Comparison of ENCODE assay signal across 10 cellular contexts in the genomic region with DNA sequence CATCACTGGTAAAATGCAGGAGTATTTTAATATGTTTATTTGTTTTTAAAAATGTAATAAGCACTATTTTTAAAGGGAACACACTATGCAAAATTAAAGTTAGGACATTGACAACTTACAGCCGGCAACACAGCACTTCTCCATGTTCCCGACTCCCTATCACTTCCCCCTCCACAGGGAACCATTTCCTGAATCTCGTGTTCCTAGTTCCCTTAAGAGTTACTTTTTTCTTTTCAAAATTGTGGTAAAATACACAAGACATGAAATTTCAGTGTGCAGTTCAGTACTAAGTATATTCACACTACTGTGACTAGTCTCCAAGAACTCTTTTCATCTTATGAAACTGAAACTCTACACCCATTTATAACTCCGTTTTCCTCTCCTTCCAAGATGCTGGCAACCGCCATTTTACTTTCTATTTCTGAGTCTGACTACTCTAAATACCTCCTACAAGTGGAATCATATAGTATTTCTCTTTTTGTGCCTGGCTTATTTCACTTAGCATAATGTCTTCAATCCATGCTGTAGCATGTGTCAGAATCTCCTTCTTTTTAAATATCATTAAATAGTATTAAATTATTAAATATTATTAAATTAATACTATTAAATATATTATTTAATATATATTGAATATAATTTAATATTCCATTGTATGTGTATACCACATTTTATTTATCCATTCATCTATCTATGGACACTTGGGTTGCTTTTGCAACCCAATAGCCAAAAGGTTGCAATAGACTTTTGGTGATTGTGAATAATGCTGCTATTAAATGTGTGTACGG. TPM values are rescaled to one million over a fixed set of nuclear protein-coding genes. Genes with fewer than 3 reads are reported as not detected.
DNase-seq lines count a peak whose midpoint lies in the region; ATAC-seq, FAIRE-seq and TF ChIP-seq lines count a peak whose summit lies in the region.
"Had no signal": no experiment of that assay in that cellular context is flagged by ENCODE, and none has a peak within 500 bp of the region (broad histone marks: within the 10 kb centered on the region; RNA-seq: fewer than 3 reads in every experiment).

No MANE protein-coding gene starts in this region.

- no peak overlapping the region for H3K9ac ChIP-seq in liver (ENCODE audit: low read depth in 1 of 2, low read length in 2 of 2)

- H3K4me1 ChIP-seq in ACC112 (ENCODE audit: control insufficient read depth, insufficient read depth, low read length, unreplicated experiment) (no peaks in the 10 kb centered on the region), liver (ENCODE audit: control insufficient read depth in 4 of 4, insufficient read depth in 4 of 4, low read length in 3 of 4) (no peaks in the 10 kb centered on the region), ascending aorta (no peaks in the 10 kb centered on the region)

- ATAC-seq in HG03342 (IDR thresholded peaks at IDR 0.05; ENCODE audit: unreplicated experiment), result no peak
- ATAC-seq in HG02623 (IDR thresholded peaks at IDR 0.05; ENCODE audit: unreplicated experiment), result no peak

- H3K36me3 ChIP-seq in ACC112 (ENCODE audit: insufficient read depth, low read length) (no peaks in the 10 kb centered on the region), liver (ENCODE audit: control insufficient read depth in 4 of 4, insufficient read depth in 3 of 4, low read depth in 1 of 4, low read length in 3 of 4) (no peaks in the 10 kb centered on the region), ascending aorta (no peaks in the 10 kb centered on the region)

- WGBS in liver, result 64% methylated on average over 6 of the region's 6 CpGs

- H3K27ac ChIP-seq in ACC112 (ENCODE audit: low read depth, low read length) (peak overlapping the region; percentile 52), liver (ENCODE audit: low read depth in 1 of 2, low read length in 2 of 2) (no peak overlapping the region), ascending aorta (no peak overlapping the region)
- H3K27ac ChIP-seq: hepatocyte, RWPE1 had no signal

- TF ChIP-seq RAD21 in liver (IDR thresholded peaks at IDR 0.05), result no peak

- TF ChIP-seq CTCF in WI38 (IDR thresholded peaks at IDR 0.05; ENCODE audit: low read depth, low read length) (no peak), liver (IDR thresholded peaks at IDR 0.05; ENCODE audit: low read depth, low read length, missing input control) (no peak), ascending aorta (IDR thresholded peaks at IDR 0.05) (no peak)

- H3K27me3 ChIP-seq in ACC112 (ENCODE audit: insufficient read depth, low read length) (no peaks in the 10 kb centered on the region), liver (ENCODE audit: control insufficient read depth in 4 of 4, insufficient read depth in 4 of 4, low read length in 3 of 4) (no peaks in the 10 kb centered on the region), ascending aorta (no peaks in the 10 kb centered on the region)
- H3K27me3 ChIP-seq: hepatocyte had no signal

- DNase-seq in RCC 7860 (ENCODE audit: low spot score) (no peak), ascending aorta (ENCODE audit: low spot score in 2 of 2) (no peak)

- peak overlapping the region; percentile 82 for H3K4me3 ChIP-seq in ACC112 (ENCODE audit: low read depth, low read length)
- H3K4me3 ChIP-seq in WI38 (ENCODE audit: low read depth, low read length), result 0 out of 2 replicates have a peak overlapping the region, but pooled peaks have one; percentile 17
- no peak overlapping the region for H3K4me3 ChIP-seq in liver (ENCODE audit: low read depth in 1 of 3, low read length in 3 of 3)
- H3K4me3 ChIP-seq in ascending aorta, result peak overlapping the region in 1 of 2 donors; percentile 33
- H3K4me3 ChIP-seq: hepatocyte had no signal

- H3K79me2 ChIP-seq in ACC112 (ENCODE audit: control insufficient read depth, insufficient read depth, low read length, unreplicated experiment), result no peaks in the 10 kb centered on the region
- H3K79me2 ChIP-seq: hepatocyte had no signal

- FAIRE-seq in G401.6 (lab: Jason Lieb, UNC), result peak; percentile 49
- no peak for FAIRE-seq in RCC 7860 (lab: Jason Lieb, UNC)

- intact Hi-C loops in ascending aorta (cut with DNase I), result loop anchor here (10.0 kb wide), 1 partner anchor 327 kb away; no protein-coding TSS in a partner anchor

- H3K9me3 ChIP-seq in liver (ENCODE audit: control insufficient read depth in 4 of 4, low read length in 3 of 4) (no peaks in the 10 kb centered on the region), ascending aorta (no peaks in the 10 kb centered on the region)

- peak overlapping the region; percentile 100 for H2AFZ ChIP-seq in ACC112 (ENCODE audit: low read length, unreplicated experiment)
- H2AFZ ChIP-seq: hepatocyte had no signal

TF ChIP-seq in liver, 16 proteins besides CTCF, POLR2A, EP300 and RAD21:
- TF ChIP-seq RXRA (IDR thresholded peaks at IDR 0.05) (no peak), FOXA1 (IDR thresholded peaks at IDR 0.05) (no peak), YY1 (IDR thresholded peaks at IDR 0.05) (peak; percentile 68), FOXA2 (IDR thresholded peaks at IDR 0.05) (no peak), GABPA (IDR thresholded peaks at IDR 0.05 in 1 of 2, conservative IDR thresholded peaks at IDR 0.05 in 1 of 2) (no peak), NR2F2 (IDR thresholded peaks at IDR 0.05) (no peak), HNF4G (IDR thresholded peaks at IDR 0.05) (no peak)

RNA-seq across cellular contexts. Expression of a gene that starts 25.9 kb away (rescaled TPM):
- 10 to 100 TPM in 1 of 2 donors, 1 to 10 TPM in 1; 6.5 to 14.4 TPM for total RNA-seq in liver
- 1 to 10 TPM; 2.4 to 4.0 TPM for polyA plus RNA-seq in liver
- 40.3 TPM for total RNA-seq in ascending aorta

Comparison
In these comparisons a context has a peak if more than half of its experiments do, and no peak if none do; other contexts are left out.
1. H3K4me3 ChIP-seq: peak in ACC112 (single experiment) and WI38 (single experiment); none in liver (0 of 3).